ENCODE assay signal across 30 cellular contexts in genomic region chr2:217231212-217231611, GRCh38.
A peak's percentile ranks its signal among the peaks of the same experiment; 100 is the strongest.
DNase-seq lines count a peak whose midpoint lies in the region; ATAC-seq, FAIRE-seq and TF ChIP-seq lines count a peak whose summit lies in the region.
"Had no signal": no experiment of that assay in that cellular context is flagged by ENCODE, and none has a peak within 500 bp of the region (broad histone marks: within the 10 kb centered on the region; RNA-seq: fewer than 3 reads in every experiment).

No MANE protein-coding gene starts in this region.

- H3K36me3 Mint-ChIP-seq in astrocyte (ENCODE audit: low read depth, unreplicated experiment), result no peaks in the 10 kb centered on the region

- no peak for TF ChIP-seq POLR2A in A549 (IDR thresholded peaks at IDR 0.05; ENCODE audit: low read length)

- peak overlapping the region; percentile 9; the same call in 1 of the 3 replicates for H3K4me2 ChIP-seq in A549
- peak overlapping the region; percentile 15 for H3K4me2 ChIP-seq in GM23248 (ENCODE audit: unreplicated experiment)
- no peak overlapping the region for H3K4me2 ChIP-seq in astrocyte (ENCODE audit: low read length)

- CTCF ChIA-PET in A549 (lab: Yijun Ruan, JAX), result interaction anchor here (1.0 kb wide), 1 partner anchor 523 kb away, joined by 3 read pairs; no protein-coding TSS in a partner anchor

- TF ChIP-seq CTCF in A549 (IDR thresholded peaks at IDR 0.05), result no peak
- TF ChIP-seq CTCF in astrocyte (IDR thresholded peaks at IDR 0.05; ENCODE audit: insufficient read depth, low read depth, low read length), result no peak
- TF ChIP-seq CTCF in fibroblast of the aortic adventitia (IDR thresholded peaks at IDR 0.05; ENCODE audit: insufficient read depth, low read length), result no peak

- no peaks in the 10 kb centered on the region for H4K20me1 ChIP-seq in GM23248 (ENCODE audit: insufficient read depth)
- no peaks in the 10 kb centered on the region for H4K20me1 ChIP-seq in astrocyte (ENCODE audit: insufficient read depth, low read length)

- H3K4me1 ChIP-seq in A549 (peaks cover 9% of the 10 kb centered on the region; the same call in 1 of the 3 replicates), GM23248 (ENCODE audit: insufficient read depth) (peaks cover 29% of the 10 kb centered on the region), astrocyte (ENCODE audit: insufficient read depth, low read length) (peaks cover 10% of the 10 kb centered on the region)
- H3K4me1 ChIP-seq: BE2C, testis had no signal

- POLR2A ChIA-PET in A549 (lab: Yijun Ruan, JAX), result interaction anchor here (0.7 kb wide), 1 partner anchor 213 kb away, joined by 3 read pairs; no protein-coding TSS in a partner anchor

- DNase-seq in A549 (ENCODE audit: low read depth in 1 of 2, low spot score in 1 of 2), result no peak
- DNase-seq in GM23248, result peak; percentile 48
- DNase-seq in astrocyte (ENCODE audit: low read depth), result peak; percentile 50
- peak; percentile 29 for DNase-seq in fibroblast of the aortic adventitia (ENCODE audit: low read depth)
- DNase-seq in inferior parietal cortex (ENCODE audit: extremely low spot score), result no peak
- no peak for DNase-seq in iPS-NIHi7 (ENCODE audit: extremely low spot score)
- no peak for DNase-seq in stimulated activated CD8-positive, alpha-beta memory T cell treated with anti-CD3 and anti-CD28 coated beads, Interleukin-4, amount 100 ng/mL, for 48 hours
- DNase-seq: activated CD4-positive, alpha-beta T cell treated with anti-CD3 and anti-CD28 coated beads for 48 hours; activated naive CD8-positive, alpha-beta T cell treated with anti-CD3 and anti-CD28 coated beads, Interleukin-2, amount 50 U/mL, for 24 hours; activated T-cell treated with anti-CD3 and anti-CD28 coated beads, Interleukin-2, amount 50 U/mL, for 1 hour; BE2C; effector CD8-positive, alpha-beta T cell; GDM1; Karpas-422; MV-4-11; NCI-H1436 treated with DMSO at 0.1 percent for 48 hours; NCI-H446 treated with DMSO at 0.1 percent for 48 hours; psoas muscle; stimulated activated CD4-positive, alpha-beta T cell treated with anti-CD3 and anti-CD28 coated beads, Interleukin-15, amount 100 ng/mL, for 24 hours; stimulated activated naive CD8-positive, alpha-beta T cell treated with anti-CD3 and anti-CD28 coated beads, Interleukin-15, Interleukin-2, amounts not matched to agents 100 U/mL and 50 U/mL, for 24 hours; T1000; testis; WERI-Rb-1 had no signal

- H3K27me3 Mint-ChIP-seq in astrocyte (ENCODE audit: low read depth, unreplicated experiment), result no peaks in the 10 kb centered on the region
- H3K27me3 Mint-ChIP-seq: brain had no signal

- H3K79me2 ChIP-seq in GM23248 (ENCODE audit: insufficient read depth) (no peaks in the 10 kb centered on the region), astrocyte (ENCODE audit: insufficient read depth, low read length) (no peaks in the 10 kb centered on the region)

- no peak overlapping the region for H3K27ac ChIP-seq in A549
- no peak overlapping the region for H3K27ac ChIP-seq in GM23248
- H3K27ac ChIP-seq in astrocyte (ENCODE audit: low read depth, low read length), result peak overlapping the region; percentile 49
- H3K27ac ChIP-seq: 22Rv1, psoas muscle, testis, WERI-Rb-1 had no signal

- ATAC-seq in A549 (no peak), GM21526 (IDR thresholded peaks at IDR 0.05; ENCODE audit: low FRiP score, unreplicated experiment) (no peak)
- ATAC-seq: activated naive CD8-positive, alpha-beta T cell treated with anti-CD3 and anti-CD28 coated beads, Interleukin-2, amount 50 U/mL, for 24 hours; HCT116; stimulated activated naive CD8-positive, alpha-beta T cell treated with anti-CD3 and anti-CD28 coated beads, Interleukin-15, Interleukin-2, amounts not matched to agents 100 U/mL and 50 U/mL, for 24 hours had no signal

- TF ChIP-seq RAD21 in A549 (conservative IDR thresholded peaks at IDR 0.05 in 1 of 2, IDR thresholded peaks at IDR 0.05 in 1 of 2), result no peak

- in situ Hi-C loops in GM23248 (cut with MboI), result no loop called here

- peaks cover 9% of the 10 kb centered on the region; the same call in 1 of the 2 replicates for H3K9me2 ChIP-seq in GM23248 (ENCODE audit: insufficient read depth)

- H3K36me3 ChIP-seq in GM23248 (ENCODE audit: low read depth), result no peaks in the 10 kb centered on the region
- no peaks in the 10 kb centered on the region for H3K36me3 ChIP-seq in astrocyte (ENCODE audit: insufficient read depth, low read length)
- H3K36me3 ChIP-seq: BE2C, WERI-Rb-1 had no signal

- H3K27me3 ChIP-seq in GM23248 (replicated peaks; ENCODE audit: insufficient read depth), result no peaks in the 10 kb centered on the region
- H3K27me3 ChIP-seq in astrocyte (ENCODE audit: insufficient read depth, low read length), result no peaks in the 10 kb centered on the region
- H3K27me3 ChIP-seq: BE2C, testis had no signal

- no peak for TF ChIP-seq EP300 in A549 (IDR thresholded peaks at IDR 0.05)

- no peak overlapping the region for H3K4me3 ChIP-seq in A549
- no peak overlapping the region for H3K4me3 ChIP-seq in GM23248
- no peak overlapping the region for H3K4me3 ChIP-seq in astrocyte (ENCODE audit: insufficient read depth, low read depth, low read length)
- no peak overlapping the region for H3K4me3 ChIP-seq in fibroblast of the aortic adventitia (ENCODE audit: low read depth, low read length)
- H3K4me3 ChIP-seq: psoas muscle, testis had no signal

- H3F3A ChIP-seq in GM23248 (ENCODE audit: insufficient read depth), result peaks cover 14% of the 10 kb centered on the region; the same call in 1 of the 2 replicates

- H3K27ac Mint-ChIP-seq in astrocyte (ENCODE audit: unreplicated experiment), result peak overlapping the region; percentile 24
- H3K27ac Mint-ChIP-seq: activated naive CD8-positive, alpha-beta T cell treated with anti-CD3 and anti-CD28 coated beads, Interleukin-2, amount 50 U/mL, for 24 hours; brain had no signal

- H3K9me3 Mint-ChIP-seq in astrocyte (ENCODE audit: unreplicated experiment), result peaks cover under 1% of the 10 kb centered on the region

- FAIRE-seq in A549 (lab: Jason Lieb, UNC) (no peak), astrocyte (lab: Jason Lieb, UNC) (peak; percentile 50)
- FAIRE-seq: colon, frontal cortex, urothelium cell line had no signal

- H3K4me3 Mint-ChIP-seq in astrocyte (ENCODE audit: unreplicated experiment), result no peak overlapping the region
- H3K4me3 Mint-ChIP-seq: activated naive CD8-positive, alpha-beta T cell treated with anti-CD3 and anti-CD28 coated beads, Interleukin-2, amount 50 U/mL, for 24 hours; brain had no signal

- H2AFZ ChIP-seq in GM23248 (peak overlapping the region; percentile 55; the same call in 1 of the 2 replicates), astrocyte (ENCODE audit: low read depth, low read length) (no peak overlapping the region)

- H3K9me3 ChIP-seq in A549 (no peaks in the 10 kb centered on the region), GM23248 (ENCODE audit: low read depth) (no peaks in the 10 kb centered on the region), astrocyte (ENCODE audit: insufficient read depth, low read depth, low read length) (no peaks in the 10 kb centered on the region)
- H3K9me3 ChIP-seq: BE2C, psoas muscle, testis had no signal

- H3K9ac ChIP-seq in GM23248 (no peak overlapping the region), astrocyte (ENCODE audit: low read length) (no peak overlapping the region)

- H3K4me1 Mint-ChIP-seq in astrocyte (ENCODE audit: low read depth, unreplicated experiment), result peaks cover 11% of the 10 kb centered on the region
- H3K4me1 Mint-ChIP-seq: brain had no signal

- WGBS in A549 (ENCODE audit: missing lambda C conversion rate), result 15% methylated on average over 1 of the region's 1 CpG
- 0 to 9% methylated on average over 1 of the region's 1 CpG for WGBS in GM23248 (ENCODE audit: low coverage in 1 of 2, low lambda C conversion rate in 2 of 2, missing lambda C conversion rate in 2 of 2), 2 experiments

TF ChIP-seq in A549, 52 proteins besides CTCF, POLR2A, EP300 and RAD21:
- TF ChIP-seq CHD4 (IDR thresholded peaks at IDR 0.05; ENCODE audit: borderline replicate concordance) (no peak), MYC (IDR thresholded peaks at IDR 0.05; ENCODE audit: borderline replicate concordance, low read length) (no peak), NFE2L2 (conservative IDR thresholded peaks at IDR 0.05; ENCODE audit: low read length) (no peak), ATOH8 (CRISPR knock-in tag; IDR thresholded peaks at IDR 0.05; ENCODE audit: low read depth) (no peak), ZFP36 (IDR thresholded peaks at IDR 0.05; ENCODE audit: borderline replicate concordance, partially characterized antibody) (no peak), TFCP2L1 (CRISPR knock-in tag; IDR thresholded peaks at IDR 0.05) (no peak), KDM5A (IDR thresholded peaks at IDR 0.05) (no peak), RFX5 (IDR thresholded peaks at IDR 0.05) (no peak)
- TF ChIP-seq, protein P1, sequence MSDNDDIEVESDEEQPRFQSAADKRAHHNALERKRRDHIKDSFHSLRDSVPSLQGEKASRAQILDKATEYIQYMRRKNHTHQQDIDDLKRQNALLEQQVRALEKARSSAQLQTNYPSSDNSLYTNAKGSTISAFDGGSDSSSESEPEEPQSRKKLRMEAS (IDR thresholded peaks at IDR 0.05), result no peak
- TF ChIP-seq, protein P2, sequence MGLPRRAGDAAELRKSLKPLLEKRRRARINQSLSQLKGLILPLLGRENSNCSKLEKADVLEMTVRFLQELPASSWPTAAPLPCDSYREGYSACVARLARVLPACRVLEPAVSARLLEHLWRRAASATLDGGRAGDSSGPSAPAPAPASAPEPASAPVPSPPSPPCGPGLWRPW (IDR thresholded peaks at IDR 0.05), result no peak

Comparison
In these comparisons a context has a peak if more than half of its experiments do, and no peak if none do; other contexts are left out.
1. DNase-seq: peak in GM23248 (single experiment), astrocyte (single experiment) and fibroblast of the aortic adventitia (single experiment); none in A549 (0 of 2), inferior parietal cortex (single experiment), iPS-NIHi7 (single experiment) and stimulated activated CD8-positive, alpha-beta memory T cell treated with anti-CD3 and anti-CD28 coated beads, Interleukin-4, amount 100 ng/mL, for 48 hours (single experiment).